32 cellular contexts compared by ENCODE assay signal in the genomic region with DNA sequence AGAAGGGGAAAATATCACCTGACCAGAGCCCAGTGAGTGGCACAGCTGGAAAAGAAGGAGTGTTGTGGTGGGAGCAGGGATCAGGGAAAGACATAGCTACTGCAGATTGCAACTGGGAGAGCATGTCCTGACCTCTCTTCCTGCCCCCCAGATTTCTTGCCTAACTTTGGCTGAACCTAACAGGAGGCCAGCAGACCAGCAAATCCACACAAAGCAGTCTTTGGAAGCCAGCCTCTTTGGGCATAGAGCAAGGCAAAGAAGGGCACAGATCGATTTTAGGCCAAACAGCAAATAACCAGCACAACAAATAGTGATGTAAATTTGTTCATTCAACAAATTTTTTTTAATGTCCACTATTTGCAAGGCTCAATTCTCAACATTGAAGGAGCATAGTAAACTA.
"Had no signal": no experiment of that assay in that cellular context is flagged by ENCODE, and none has a peak within 500 bp of the region (broad histone marks: within the 10 kb centered on the region; RNA-seq: fewer than 3 reads in every experiment).

No MANE protein-coding gene starts in this region.

- H3K4me1 ChIP-seq: ascending aorta had no signal

- H3K27ac ChIP-seq: ascending aorta, cardiac muscle cell, VCaP had no signal

- H3K4me3 ChIP-seq: ascending aorta, cardiac muscle cell had no signal

- H3K36me3 ChIP-seq: ascending aorta, cardiac muscle cell had no signal

- H3K9me3 ChIP-seq: ascending aorta had no signal

- H3K27me3 ChIP-seq: ascending aorta, cardiac muscle cell had no signal

- DNase-seq: activated CD4-positive, alpha-beta memory T cell treated with anti-CD3 and anti-CD28 coated beads, Interleukin-2, amount 10 ng/mL, durations not matched to agents 7 days and 5 days; activated CD4-positive, alpha-beta T cell treated with anti-CD3 and anti-CD28 coated beads for 1 hour; activated CD4-positive, alpha-beta T cell treated with anti-CD3 and anti-CD28 coated beads for 36 hours; activated CD4-positive, alpha-beta T cell treated with anti-CD3 and anti-CD28 coated beads for 48 hours; activated CD4-positive, alpha-beta T cell treated with anti-CD3 and anti-CD28 coated beads, Interleukin-2, amount 10 ng/mL, durations not matched to agents 7 days and 5 days; activated CD4-positive, alpha-beta T cell treated with anti-CD3 and anti-CD28 coated beads, Interleukin-2, amount 50 U/mL, for 48 hours; activated CD4-positive, CD25-positive, alpha-beta regulatory T cell; activated CD8-positive, alpha-beta memory T cell treated with anti-CD3 and anti-CD28 coated beads for 24 hours; activated CD8-positive, alpha-beta memory T cell treated with anti-CD3 and anti-CD28 coated beads, Interleukin-2, amount 10 ng/mL, durations not matched to agents 7 days and 5 days; activated CD8-positive, alpha-beta memory T cell treated with anti-CD3 and anti-CD28 coated beads, Interleukin-2, amount 50 U/mL, for 48 hours; activated CD8-positive, alpha-beta T cell treated with anti-CD3 and anti-CD28 coated beads, Interleukin-2, amount 10 ng/mL, durations not matched to agents 7 days and 5 days; activated effector memory CD4-positive, alpha-beta T cell treated with Interleukin-2 at 50 U/mL for 16 hours; activated gamma-delta T cell; activated naive CD4-positive, alpha-beta T cell treated with anti-CD3 and anti-CD28 coated beads, Interleukin-2, amount 10 ng/mL, durations not matched to agents 7 days and 5 days; activated naive CD4-positive, alpha-beta T cell treated with Interleukin-2 at 50 U/mL for 16 hours; activated naive CD8-positive, alpha-beta T cell treated with anti-CD3 and anti-CD28 coated beads, Interleukin-2, amount 10 ng/mL, durations not matched to agents 7 days and 5 days; activated naive CD8-positive, alpha-beta T cell treated with anti-CD3 and anti-CD28 coated beads, Interleukin-2, amount 50 U/mL, for 24 hours; activated T-cell treated with anti-CD3 and anti-CD28 coated beads, Interleukin-2, amount 50 U/mL, for 24 hours; activated T-cell treated with anti-CD3 and anti-CD28 coated beads, Interleukin-2, amount 50 U/mL, for 48 hours; amygdala; anterior cingulate cortex; cerebellar nuclear complex; T-helper 1 cell; T-helper 2 cell; T-helper 9 cell had no signal

- FAIRE-seq: bronchial epithelial cell, TTC549 had no signal

- ATAC-seq: activated CD4-positive, alpha-beta T cell treated with anti-CD3 and anti-CD28 coated beads for 36 hours; activated CD4-positive, CD25-positive, alpha-beta regulatory T cell treated with anti-CD3 and anti-CD28 coated beads, Interleukin-2, amount 50 U/mL, for 24 hours; activated CD8-positive, alpha-beta memory T cell treated with anti-CD3 and anti-CD28 coated beads, Interleukin-2, amount 10 ng/mL, durations not matched to agents 7 days and 5 days; activated CD8-positive, alpha-beta T cell treated with anti-CD3 and anti-CD28 coated beads, Interleukin-2, amount 10 ng/mL, durations not matched to agents 7 days and 5 days; activated naive CD8-positive, alpha-beta T cell treated with anti-CD3 and anti-CD28 coated beads, Interleukin-2, amount 50 U/mL, for 24 hours; WTC11 had no signal
